Comparison of ENCODE assay signal across 30 cellular contexts in genomic region chr1:34330061-34330460, GRCh38.
"Had no signal": no experiment of that assay in that cellular context is flagged by ENCODE, and none has a peak within 500 bp of the region (broad histone marks: within the 10 kb centered on the region; RNA-seq: fewer than 3 reads in every experiment).

No MANE protein-coding gene starts in this region.

- H3K9me3 ChIP-seq: adrenal gland, body of pancreas, esophagus muscularis mucosa, gastrocnemius medialis, heart left ventricle had no signal

- ATAC-seq: activated CD4-positive, alpha-beta T cell treated with anti-CD3 and anti-CD28 coated beads for 36 hours; activated CD8-positive, alpha-beta memory T cell treated with anti-CD3 and anti-CD28 coated beads, Interleukin-2, amount 10 ng/mL, durations not matched to agents 7 days and 5 days; activated CD8-positive, alpha-beta T cell treated with anti-CD3 and anti-CD28 coated beads, Interleukin-2, amount 10 ng/mL, durations not matched to agents 7 days and 5 days; activated naive CD8-positive, alpha-beta T cell treated with anti-CD3 and anti-CD28 coated beads, Interleukin-2, amount 50 U/mL, for 24 hours; body of pancreas; effector memory CD8-positive, alpha-beta T cell; foreskin keratinocyte; gastrocnemius medialis; heart left ventricle had no signal

- H3K4me3 ChIP-seq: adrenal gland, body of pancreas, esophagus muscularis mucosa, gastrocnemius medialis, heart left ventricle had no signal

- H3K27me3 ChIP-seq: body of pancreas had no signal

- H3K36me3 ChIP-seq: adrenal gland, esophagus muscularis mucosa, gastrocnemius medialis, heart left ventricle had no signal

- H3K4me1 ChIP-seq: adrenal gland, body of pancreas, esophagus muscularis mucosa, foreskin keratinocyte, gastrocnemius medialis, heart left ventricle had no signal

- DNase-seq: activated CD4-positive, alpha-beta memory T cell treated with anti-CD3 and anti-CD28 coated beads for 36 hours; activated CD4-positive, alpha-beta T cell treated with anti-CD3 and anti-CD28 coated beads for 36 hours; activated CD4-positive, alpha-beta T cell treated with anti-CD3 and anti-CD28 coated beads, Interleukin-2, amount 10 ng/mL, durations not matched to agents 24 days and 14 days; activated CD4-positive, CD25-positive, alpha-beta regulatory T cell; activated CD4-positive, CD25-positive, alpha-beta regulatory T cell treated with anti-CD3 and anti-CD28 coated beads, Interleukin-2, amount 50 U/mL, for 72 hours; activated CD8-positive, alpha-beta memory T cell treated with anti-CD3 and anti-CD28 coated beads, Interleukin-2, amount 10 ng/mL, durations not matched to agents 7 days and 5 days; activated CD8-positive, alpha-beta memory T cell treated with anti-CD3 and anti-CD28 coated beads, Interleukin-2, amount 50 U/mL, for 4 hours; activated CD8-positive, alpha-beta T cell treated with anti-CD3 and anti-CD28 coated beads, Interleukin-2, amount 10 ng/mL, durations not matched to agents 7 days and 5 days; activated effector memory CD4-positive, alpha-beta T cell treated with anti-CD3 and anti-CD28 coated beads, Interleukin-2, amount 50 U/mL, for 16 hours; activated naive CD4-positive, alpha-beta T cell treated with anti-CD3 and anti-CD28 coated beads for 36 hours; activated naive CD8-positive, alpha-beta T cell treated with anti-CD3 and anti-CD28 coated beads for 36 hours; activated naive CD8-positive, alpha-beta T cell treated with anti-CD3 and anti-CD28 coated beads, Interleukin-2, amount 50 U/mL, for 24 hours; activated T-cell treated with anti-CD3 and anti-CD28 coated beads, Interleukin-2, amount 50 U/mL, for 1 hour; activated T-cell treated with anti-CD3 and anti-CD28 coated beads, Interleukin-2, amount 50 U/mL, for 48 hours; adrenal gland; amygdala; aorta; body of pancreas; caudate nucleus; cortex of kidney; dermis blood vessel endothelial cell; effector CD4-positive, alpha-beta T cell; effector memory CD8-positive, alpha-beta T cell; erythroblast; foreskin keratinocyte; gastrocnemius medialis; glutamatergic neuron; heart left ventricle; T1000 had no signal

- H3K27ac ChIP-seq: adrenal gland, body of pancreas, esophagus muscularis mucosa, foreskin keratinocyte, gastrocnemius medialis, heart left ventricle had no signal
